8 cellular contexts compared by ENCODE assay signal in genomic region chr3:178436773-178437172, GRCh38.
A peak's percentile ranks its signal among the peaks of the same experiment; 100 is the strongest.
DNase-seq lines count a peak whose midpoint lies in the region; ATAC-seq and TF ChIP-seq lines count a peak whose summit lies in the region.

No MANE protein-coding gene starts in this region.

- H3K9me3 ChIP-seq in Karpas-422 (ENCODE audit: low read length) (no peaks in the 10 kb centered on the region), T-helper 17 cell (ENCODE audit: control insufficient read depth, low read length, poor library complexity, severe bottlenecking) (no peaks in the 10 kb centered on the region)

- no peaks in the 10 kb centered on the region for H3K4me1 ChIP-seq in Karpas-422 (ENCODE audit: low read length)

- DNase-seq in Ammon's horn (ENCODE audit: low spot score) (peak; percentile 27), Karpas-422 (peak; percentile 73), RPMI7951 (ENCODE audit: low read depth) (peak; percentile 65), fibroblast of mammary gland (ENCODE audit: low read depth) (peak; percentile 69), progenitor cell of endocrine pancreas (ENCODE audit: low spot score, unreplicated experiment) (no peak), HEK293T (ENCODE audit: extremely low spot score) (no peak), T-helper 17 cell (no peak)

- no peak overlapping the region for H3K4me3 Mint-ChIP-seq in progenitor cell of endocrine pancreas (ENCODE audit: low read depth)
- H3K4me3 Mint-ChIP-seq in T-helper 17 cell, result no peak overlapping the region

- H3K27me3 Mint-ChIP-seq in progenitor cell of endocrine pancreas, result no peaks in the 10 kb centered on the region
- H3K27me3 Mint-ChIP-seq in T-helper 17 cell, result peaks cover 16% of the 10 kb centered on the region

- H3K4me2 ChIP-seq in Karpas-422 (ENCODE audit: low read depth, low read length, poor library complexity, severe bottlenecking), result no peak overlapping the region

- H3K4me3 ChIP-seq in Karpas-422 (ENCODE audit: low read length) (no peak overlapping the region), fibroblast of mammary gland (ENCODE audit: control insufficient read depth, low read depth, low read length) (no peak overlapping the region)

- no peaks in the 10 kb centered on the region for H3K27me3 ChIP-seq in Karpas-422 (ENCODE audit: low read length)

- H2AFZ ChIP-seq in Karpas-422 (ENCODE audit: low read length), result no peak overlapping the region

- no peaks in the 10 kb centered on the region for H3K79me2 ChIP-seq in Karpas-422 (ENCODE audit: low read length)

- ATAC-seq in GM18907 (IDR thresholded peaks at IDR 0.05; ENCODE audit: unreplicated experiment) (peak; percentile 59), T-helper 17 cell (no peak)

- no peaks in the 10 kb centered on the region for H3K9me2 ChIP-seq in Karpas-422 (replicated peaks; ENCODE audit: insufficient read depth, low read length)

- POLR2A ChIA-PET in HEK293T (lab: Yijun Ruan, JAX), result no interaction called here

- H3K9me3 Mint-ChIP-seq in progenitor cell of endocrine pancreas (ENCODE audit: low read depth), result no peaks in the 10 kb centered on the region

- peak; percentile 57 for TF ChIP-seq CTCF in fibroblast of mammary gland (conservative IDR thresholded peaks at IDR 0.05; ENCODE audit: control insufficient read depth, insufficient read depth, low read depth, low read length)
- TF ChIP-seq CTCF in progenitor cell of endocrine pancreas (IDR thresholded peaks at IDR 0.05; ENCODE audit: unreplicated experiment), result peak; percentile 75

- H3K9ac ChIP-seq in Karpas-422 (ENCODE audit: low read length), result no peak overlapping the region

- no peak overlapping the region for H3K27ac ChIP-seq in Karpas-422 (ENCODE audit: low read length)

- CTCF ChIA-PET in HEK293T (lab: Yijun Ruan, JAX), result interaction anchor here (1.0 to 1.9 kb wide), 2 partner anchors 9 to 11 kb away, joined by 3 to 4 read pairs; no protein-coding TSS in a partner anchor

- H3K4me1 Mint-ChIP-seq in progenitor cell of endocrine pancreas (ENCODE audit: low read depth), result peaks cover 10% of the 10 kb centered on the region
- no peaks in the 10 kb centered on the region for H3K4me1 Mint-ChIP-seq in T-helper 17 cell

- no peaks in the 10 kb centered on the region for H4K20me1 ChIP-seq in Karpas-422 (ENCODE audit: insufficient read depth, low read depth, low read length)

- H3K27ac Mint-ChIP-seq in progenitor cell of endocrine pancreas (no peak overlapping the region), T-helper 17 cell (no peak overlapping the region)

- no peaks in the 10 kb centered on the region for H3K36me3 Mint-ChIP-seq in progenitor cell of endocrine pancreas (ENCODE audit: insufficient read depth)
- H3K36me3 Mint-ChIP-seq in T-helper 17 cell (ENCODE audit: low read depth), result no peaks in the 10 kb centered on the region

- no peaks in the 10 kb centered on the region for H3K36me3 ChIP-seq in Karpas-422 (ENCODE audit: insufficient read depth, low read length)

TF ChIP-seq in HEK293T, 16 proteins besides CTCF, POLR2A, EP300 and RAD21:
- TF ChIP-seq FOXA1 (IDR thresholded peaks at IDR 0.05) (no peak), LEF1 (IDR thresholded peaks at IDR 0.05; ENCODE audit: borderline replicate concordance) (no peak), HDGF (IDR thresholded peaks at IDR 0.05; ENCODE audit: borderline replicate concordance) (no peak), ARNT (IDR thresholded peaks at IDR 0.05) (no peak), TARDBP (IDR thresholded peaks at IDR 0.05) (no peak), SUZ12 (IDR thresholded peaks at IDR 0.05) (no peak), NFRKB (IDR thresholded peaks at IDR 0.05) (no peak), ELF4 (IDR thresholded peaks at IDR 0.05) (no peak), FOXM1 (IDR thresholded peaks at IDR 0.05; ENCODE audit: borderline replicate concordance) (no peak), FOXK2 (IDR thresholded peaks at IDR 0.05) (no peak), PKNOX1 (IDR thresholded peaks at IDR 0.05) (no peak)

Comparison
In these comparisons a context has a peak if more than half of its experiments do, and no peak if none do; other contexts are left out.
1. DNase-seq: peak in Ammon's horn (single experiment), Karpas-422 (single experiment), RPMI7951 (single experiment) and fibroblast of mammary gland (single experiment); none in progenitor cell of endocrine pancreas (single experiment), HEK293T (single experiment) and T-helper 17 cell (0 of 3).